8 cellular contexts compared by ENCODE assay signal in genomic region chr11:5808500-5809121, GRCh38. TPM values are rescaled to one million over a fixed set of nuclear protein-coding genes. Genes with fewer than 3 reads are reported as not detected.
DNase-seq lines count a peak whose midpoint lies in the region; ATAC-seq and TF ChIP-seq lines count a peak whose summit lies in the region.

Gene OR52N2 (plus strand): TSS chr11:5808924. CDS start chr11:5820336, 11,412 bp downstream.

- peaks cover 45% of the 10 kb centered on the region for H3K36me3 Mint-ChIP-seq in endothelial cell (ENCODE audit: low read depth, unreplicated experiment)

- H3K27me3 Mint-ChIP-seq in endothelial cell (ENCODE audit: unreplicated experiment) = peaks cover 13% of the 10 kb centered on the region

- peak; percentile 74 for DNase-seq in AG20443 (ENCODE audit: low spot score)
- DNase-seq in NCI-H526 treated with DMSO at 0.1 percent for 48 hours (lab: John Stamatoyannopoulos, UW) = peak; percentile 26
- DNase-seq in activated CD8-positive, alpha-beta memory T cell treated with anti-CD3 and anti-CD28 coated beads for 24 hours = peak; percentile 87
- peak; percentile 80 for DNase-seq in endothelial cell (ENCODE audit: low spot score)
- peak; percentile 38 for DNase-seq in stimulated activated CD8-positive, alpha-beta memory T cell treated with anti-CD3 and anti-CD28 coated beads, Interleukin-2, amount 100 ng/mL, for 1 hour (ENCODE audit: low read depth in 2 of 2)

- H3K9me3 ChIP-seq in mononuclear cell (ENCODE audit: low read depth, low read length) = no peaks in the 10 kb centered on the region

- ATAC-seq in GM18867 (IDR thresholded peaks at IDR 0.05; ENCODE audit: unreplicated experiment) (peak; percentile 94), HG03103 (IDR thresholded peaks at IDR 0.05; ENCODE audit: low read depth, unreplicated experiment) (peak; percentile 85)

- H3K9me3 Mint-ChIP-seq in endothelial cell (ENCODE audit: unreplicated experiment) = peaks cover 13% of the 10 kb centered on the region

- H3K27me3 ChIP-seq in mononuclear cell (ENCODE audit: insufficient read depth, low read length) = peaks cover 12% of the 10 kb centered on the region

- TF ChIP-seq CTCF in endothelial cell (IDR thresholded peaks at IDR 0.05; ENCODE audit: unreplicated experiment) = peak; percentile 56

- peak within 1 kb of the TSS; percentile 45 for H3K4me3 ChIP-seq in mononuclear cell (ENCODE audit: low read length)

- H3K27ac Mint-ChIP-seq in endothelial cell (ENCODE audit: unreplicated experiment) = peak within 1 kb of the TSS; percentile 100

- peaks cover 72% of the 10 kb centered on the region for H3K4me1 Mint-ChIP-seq in endothelial cell (ENCODE audit: unreplicated experiment)

- peaks cover 12% of the 10 kb centered on the region for H3K4me1 ChIP-seq in mononuclear cell (ENCODE audit: insufficient read depth, low read length)

- H3K4me3 Mint-ChIP-seq in endothelial cell (ENCODE audit: unreplicated experiment) = peak within 1 kb of the TSS; percentile 96

RNA-seq across cellular contexts. Expression of gene OR52N2, which starts in this region (rescaled TPM):
- total RNA-seq in endothelial cell (ENCODE audit: unreplicated experiment) = not detected
- total RNA-seq in mononuclear cell = not detected

Comparison
In these comparisons a context has a peak if more than half of its experiments do, and no peak if none do; other contexts are left out.
1. Peak in every context shown above with its lines: DNase-seq, ATAC-seq and H3K4me3 ChIP-seq.
2. Peak in DNase-seq in endothelial cell; RNA of the gene not detected or under 1 TPM.
3. DNase-seq: peak in every context shown above with its lines; median percentile 87 in activated CD8-positive, alpha-beta memory T cell treated with anti-CD3 and anti-CD28 coated beads for 24 hours; 80 in endothelial cell; 74 in AG20443; 38 in stimulated activated CD8-positive, alpha-beta memory T cell treated with anti-CD3 and anti-CD28 coated beads, Interleukin-2, amount 100 ng/mL, for 1 hour; 26 in NCI-H526 treated with DMSO at 0.1 percent for 48 hours.